ENCODE assay signal across 2 cellular contexts in the genomic region with DNA sequence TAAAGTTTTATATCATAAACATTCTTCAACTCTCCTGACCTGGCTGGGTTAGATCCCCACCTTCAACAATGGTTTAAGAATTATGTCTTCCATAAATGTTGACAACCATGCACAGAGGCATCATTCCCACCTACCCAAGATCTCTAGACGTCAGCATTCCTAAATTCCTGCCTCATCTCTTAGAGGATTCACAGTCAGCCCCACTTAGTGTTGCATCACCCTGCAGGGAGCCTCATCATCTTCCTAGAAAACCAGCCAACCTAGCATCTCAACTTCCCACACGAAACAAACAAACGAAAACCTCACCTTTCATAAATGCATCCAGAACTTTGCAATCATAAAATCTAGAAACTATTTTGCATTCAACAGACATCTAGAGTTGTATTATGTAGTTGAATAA.
TF ChIP-seq lines count a peak whose summit lies in the region.

No MANE protein-coding gene starts in this region.

TF ChIP-seq in GM23338, 12 proteins besides CTCF, POLR2A, EP300 and RAD21 (continued from another document):
- TF ChIP-seq, protein P1, sequence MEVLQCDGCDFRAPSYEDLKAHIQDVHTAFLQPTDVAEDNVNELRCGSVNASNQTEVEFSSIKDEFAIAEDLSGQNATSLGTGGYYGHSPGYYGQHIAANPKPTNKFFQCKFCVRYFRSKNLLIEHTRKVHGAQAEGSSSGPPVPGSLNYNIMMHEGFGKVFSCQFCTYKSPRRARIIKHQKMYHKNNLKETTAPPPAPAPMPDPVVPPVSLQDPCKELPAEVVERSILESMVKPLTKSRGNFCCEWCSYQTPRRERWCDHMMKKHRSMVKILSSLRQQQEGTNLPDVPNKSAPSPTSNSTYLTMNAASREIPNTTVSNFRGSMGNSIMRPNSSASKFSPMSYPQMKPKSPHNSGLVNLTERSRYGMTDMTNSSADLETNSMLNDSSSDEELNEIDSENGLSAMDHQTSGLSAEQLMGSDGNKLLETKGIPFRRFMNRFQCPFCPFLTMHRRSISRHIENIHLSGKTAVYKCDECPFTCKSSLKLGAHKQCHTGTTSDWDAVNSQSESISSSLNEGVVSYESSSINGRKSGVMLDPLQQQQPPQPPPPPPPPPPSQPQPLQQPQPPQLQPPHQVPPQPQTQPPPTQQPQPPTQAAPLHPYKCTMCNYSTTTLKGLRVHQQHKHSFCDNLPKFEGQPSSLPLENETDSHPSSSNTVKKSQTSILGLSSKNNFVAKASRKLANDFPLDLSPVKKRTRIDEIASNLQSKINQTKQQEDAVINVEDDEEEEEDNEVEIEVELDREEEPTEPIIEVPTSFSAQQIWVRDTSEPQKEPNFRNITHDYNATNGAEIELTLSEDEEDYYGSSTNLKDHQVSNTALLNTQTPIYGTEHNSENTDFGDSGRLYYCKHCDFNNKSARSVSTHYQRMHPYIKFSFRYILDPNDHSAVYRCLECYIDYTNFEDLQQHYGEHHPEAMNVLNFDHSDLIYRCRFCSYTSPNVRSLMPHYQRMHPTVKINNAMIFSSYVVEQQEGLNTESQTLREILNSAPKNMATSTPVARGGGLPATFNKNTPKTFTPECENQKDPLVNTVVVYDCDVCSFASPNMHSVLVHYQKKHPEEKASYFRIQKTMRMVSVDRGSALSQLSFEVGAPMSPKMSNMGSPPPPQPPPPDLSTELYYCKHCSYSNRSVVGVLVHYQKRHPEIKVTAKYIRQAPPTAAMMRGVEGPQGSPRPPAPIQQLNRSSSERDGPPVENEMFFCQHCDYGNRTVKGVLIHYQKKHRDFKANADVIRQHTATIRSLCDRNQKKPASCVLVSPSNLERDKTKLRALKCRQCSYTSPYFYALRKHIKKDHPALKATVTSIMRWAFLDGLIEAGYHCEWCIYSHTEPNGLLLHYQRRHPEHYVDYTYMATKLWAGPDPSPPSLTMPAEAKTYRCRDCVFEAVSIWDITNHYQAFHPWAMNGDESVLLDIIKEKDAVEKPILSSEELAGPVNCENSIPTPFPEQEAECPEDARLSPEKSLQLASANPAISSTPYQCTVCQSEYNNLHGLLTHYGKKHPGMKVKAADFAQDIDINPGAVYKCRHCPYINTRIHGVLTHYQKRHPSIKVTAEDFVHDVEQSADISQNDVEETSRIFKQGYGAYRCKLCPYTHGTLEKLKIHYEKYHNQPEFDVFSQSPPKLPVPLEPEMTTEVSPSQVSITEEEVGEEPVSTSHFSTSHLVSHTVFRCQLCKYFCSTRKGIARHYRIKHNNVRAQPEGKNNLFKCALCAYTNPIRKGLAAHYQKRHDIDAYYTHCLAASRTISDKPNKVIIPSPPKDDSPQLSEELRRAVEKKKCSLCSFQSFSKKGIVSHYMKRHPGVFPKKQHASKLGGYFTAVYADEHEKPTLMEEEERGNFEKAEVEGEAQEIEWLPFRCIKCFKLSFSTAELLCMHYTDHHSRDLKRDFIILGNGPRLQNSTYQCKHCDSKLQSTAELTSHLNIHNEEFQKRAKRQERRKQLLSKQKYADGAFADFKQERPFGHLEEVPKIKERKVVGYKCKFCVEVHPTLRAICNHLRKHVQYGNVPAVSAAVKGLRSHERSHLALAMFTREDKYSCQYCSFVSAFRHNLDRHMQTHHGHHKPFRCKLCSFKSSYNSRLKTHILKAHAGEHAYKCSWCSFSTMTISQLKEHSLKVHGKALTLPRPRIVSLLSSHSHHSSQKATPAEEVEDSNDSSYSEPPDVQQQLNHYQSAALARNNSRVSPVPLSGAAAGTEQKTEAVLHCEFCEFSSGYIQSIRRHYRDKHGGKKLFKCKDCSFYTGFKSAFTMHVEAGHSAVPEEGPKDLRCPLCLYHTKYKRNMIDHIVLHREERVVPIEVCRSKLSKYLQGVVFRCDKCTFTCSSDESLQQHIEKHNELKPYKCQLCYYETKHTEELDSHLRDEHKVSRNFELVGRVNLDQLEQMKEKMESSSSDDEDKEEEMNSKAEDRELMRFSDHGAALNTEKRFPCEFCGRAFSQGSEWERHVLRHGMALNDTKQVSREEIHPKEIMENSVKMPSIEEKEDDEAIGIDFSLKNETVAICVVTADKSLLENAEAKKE (CRISPR knock-in tag; IDR thresholded peaks at IDR 0.05): no peak
- TF ChIP-seq ZNF331 (CRISPR knock-in tag; IDR thresholded peaks at IDR 0.05; ENCODE audit: low read depth) (no peak), NANOG (IDR thresholded peaks at IDR 0.05; ENCODE audit: borderline replicate concordance) (no peak), CREB1 (CRISPR knock-in tag; IDR thresholded peaks at IDR 0.05; ENCODE audit: low read depth) (no peak), EZH2 (IDR thresholded peaks at IDR 0.05; ENCODE audit: low read depth, unreplicated experiment) (no peak), JUNB (IDR thresholded peaks at IDR 0.05; ENCODE audit: unreplicated experiment) (no peak)
- TF ChIP-seq, protein P2, sequence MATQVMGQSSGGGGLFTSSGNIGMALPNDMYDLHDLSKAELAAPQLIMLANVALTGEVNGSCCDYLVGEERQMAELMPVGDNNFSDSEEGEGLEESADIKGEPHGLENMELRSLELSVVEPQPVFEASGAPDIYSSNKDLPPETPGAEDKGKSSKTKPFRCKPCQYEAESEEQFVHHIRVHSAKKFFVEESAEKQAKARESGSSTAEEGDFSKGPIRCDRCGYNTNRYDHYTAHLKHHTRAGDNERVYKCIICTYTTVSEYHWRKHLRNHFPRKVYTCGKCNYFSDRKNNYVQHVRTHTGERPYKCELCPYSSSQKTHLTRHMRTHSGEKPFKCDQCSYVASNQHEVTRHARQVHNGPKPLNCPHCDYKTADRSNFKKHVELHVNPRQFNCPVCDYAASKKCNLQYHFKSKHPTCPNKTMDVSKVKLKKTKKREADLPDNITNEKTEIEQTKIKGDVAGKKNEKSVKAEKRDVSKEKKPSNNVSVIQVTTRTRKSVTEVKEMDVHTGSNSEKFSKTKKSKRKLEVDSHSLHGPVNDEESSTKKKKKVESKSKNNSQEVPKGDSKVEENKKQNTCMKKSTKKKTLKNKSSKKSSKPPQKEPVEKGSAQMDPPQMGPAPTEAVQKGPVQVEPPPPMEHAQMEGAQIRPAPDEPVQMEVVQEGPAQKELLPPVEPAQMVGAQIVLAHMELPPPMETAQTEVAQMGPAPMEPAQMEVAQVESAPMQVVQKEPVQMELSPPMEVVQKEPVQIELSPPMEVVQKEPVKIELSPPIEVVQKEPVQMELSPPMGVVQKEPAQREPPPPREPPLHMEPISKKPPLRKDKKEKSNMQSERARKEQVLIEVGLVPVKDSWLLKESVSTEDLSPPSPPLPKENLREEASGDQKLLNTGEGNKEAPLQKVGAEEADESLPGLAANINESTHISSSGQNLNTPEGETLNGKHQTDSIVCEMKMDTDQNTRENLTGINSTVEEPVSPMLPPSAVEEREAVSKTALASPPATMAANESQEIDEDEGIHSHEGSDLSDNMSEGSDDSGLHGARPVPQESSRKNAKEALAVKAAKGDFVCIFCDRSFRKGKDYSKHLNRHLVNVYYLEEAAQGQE (IDR thresholded peaks at IDR 0.05; ENCODE audit: unreplicated experiment): no peak
TF ChIP-seq in GM23338: peak in this region for 0.

TF ChIP-seq in WTC11, 78 proteins besides CTCF, POLR2A, EP300 and RAD21 (continued from another document):
- TF ChIP-seq MXD4 (CRISPR knock-in tag; IDR thresholded peaks at IDR 0.05; ENCODE audit: borderline replicate concordance) (no peak), ZNF416 (CRISPR knock-in tag; IDR thresholded peaks at IDR 0.05) (no peak)
- TF ChIP-seq, protein P3, sequence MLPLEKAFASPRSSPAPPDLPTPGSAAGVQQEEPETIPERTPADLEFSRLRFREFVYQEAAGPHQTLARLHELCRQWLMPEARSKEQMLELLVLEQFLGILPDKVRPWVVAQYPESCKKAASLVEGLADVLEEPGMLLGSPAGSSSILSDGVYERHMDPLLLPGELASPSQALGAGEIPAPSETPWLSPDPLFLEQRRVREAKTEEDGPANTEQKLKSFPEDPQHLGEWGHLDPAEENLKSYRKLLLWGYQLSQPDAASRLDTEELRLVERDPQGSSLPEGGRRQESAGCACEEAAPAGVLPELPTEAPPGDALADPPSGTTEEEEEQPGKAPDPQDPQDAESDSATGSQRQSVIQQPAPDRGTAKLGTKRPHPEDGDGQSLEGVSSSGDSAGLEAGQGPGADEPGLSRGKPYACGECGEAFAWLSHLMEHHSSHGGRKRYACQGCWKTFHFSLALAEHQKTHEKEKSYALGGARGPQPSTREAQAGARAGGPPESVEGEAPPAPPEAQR (CRISPR knock-in tag; IDR thresholded peaks at IDR 0.05): no peak
- TF ChIP-seq, protein P4, sequence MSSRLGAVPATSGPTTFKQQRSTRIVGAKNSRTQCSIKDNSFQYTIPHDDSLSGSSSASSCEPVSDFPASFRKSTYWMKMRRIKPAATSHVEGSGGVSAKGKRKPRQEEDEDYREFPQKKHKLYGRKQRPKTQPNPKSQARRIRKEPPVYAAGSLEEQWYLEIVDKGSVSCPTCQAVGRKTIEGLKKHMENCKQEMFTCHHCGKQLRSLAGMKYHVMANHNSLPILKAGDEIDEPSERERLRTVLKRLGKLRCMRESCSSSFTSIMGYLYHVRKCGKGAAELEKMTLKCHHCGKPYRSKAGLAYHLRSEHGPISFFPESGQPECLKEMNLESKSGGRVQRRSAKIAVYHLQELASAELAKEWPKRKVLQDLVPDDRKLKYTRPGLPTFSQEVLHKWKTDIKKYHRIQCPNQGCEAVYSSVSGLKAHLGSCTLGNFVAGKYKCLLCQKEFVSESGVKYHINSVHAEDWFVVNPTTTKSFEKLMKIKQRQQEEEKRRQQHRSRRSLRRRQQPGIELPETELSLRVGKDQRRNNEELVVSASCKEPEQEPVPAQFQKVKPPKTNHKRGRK (CRISPR knock-in tag; IDR thresholded peaks at IDR 0.05; ENCODE audit: borderline replicate concordance): no peak
